12 cellular contexts compared by ENCODE assay signal in genomic region chr19:39307233-39307821, GRCh38. TPM values are rescaled to one million over a fixed set of nuclear protein-coding genes. Genes with fewer than 3 reads are reported as not detected.
A peak's percentile ranks its signal among the peaks of the same experiment; 100 is the strongest.
DNase-seq lines count a peak whose midpoint lies in the region; TF ChIP-seq lines count a peak whose summit lies in the region.
"Had no signal": no experiment of that assay in that cellular context is flagged by ENCODE, and none has a peak within 500 bp of the region (broad histone marks: within the 10 kb centered on the region; RNA-seq: fewer than 3 reads in every experiment).

No MANE protein-coding gene starts in this region.

- no peaks in the 10 kb centered on the region for H3K9me3 Mint-ChIP-seq in chondrocyte (ENCODE audit: low read depth)

- no peaks in the 10 kb centered on the region for H3K36me3 ChIP-seq in testis (ENCODE audit: low read depth, missing control alignments)
- H3K36me3 ChIP-seq: MG63 had no signal

- H3K4me1 ChIP-seq in testis = no peaks in the 10 kb centered on the region

- H3K4me3 Mint-ChIP-seq in chondrocyte (ENCODE audit: unreplicated experiment) = no peak overlapping the region
- H3K4me3 Mint-ChIP-seq: activated naive CD8-positive, alpha-beta T cell had no signal

- H3K4me3 ChIP-seq in testis = peak overlapping the region; percentile 31 to 55
- H3K4me3 ChIP-seq: GM12878, MG63 had no signal

- H3K9me3 ChIP-seq in testis = no peaks in the 10 kb centered on the region
- H3K9me3 ChIP-seq: MG63 had no signal

- TF ChIP-seq CTCF in chondrocyte (IDR thresholded peaks at IDR 0.05) = no peak
- no peak for TF ChIP-seq CTCF in testis (IDR thresholded peaks at IDR 0.05)

- 26 to 51% methylated on average over 18 to 55 of the region's 62 CpGs for WGBS in testis, 2 donors

- peak; percentile 72 for DNase-seq in DMS53 (lab: John Stamatoyannopoulos, UW)
- DNase-seq in DMS53 treated with DMSO at 0.1 percent for 48 hours (lab: John Stamatoyannopoulos, UW; ENCODE audit: unreplicated experiment) = no peak
- DNase-seq in chondrocyte (ENCODE audit: low spot score) = peak; percentile 73
- peak; percentile 78 for DNase-seq in left kidney (ENCODE audit: low read depth, low spot score)
- DNase-seq in testis = no peak
- no peak for DNase-seq in putamen (ENCODE audit: low spot score)
- no peak for DNase-seq in hypothalamus (lab: John Stamatoyannopoulos, UW)
- DNase-seq in NOMO-1 treated with DMSO at 0.1 percent for 48 hours (lab: John Stamatoyannopoulos, UW; ENCODE audit: unreplicated experiment) = no peak
- DNase-seq: MG63 had no signal

- H3K27ac Mint-ChIP-seq in chondrocyte (ENCODE audit: unreplicated experiment) = no peak overlapping the region
- H3K27ac Mint-ChIP-seq: activated naive CD8-positive, alpha-beta T cell had no signal

- peaks cover 16% of the 10 kb centered on the region for H3K4me1 Mint-ChIP-seq in chondrocyte (ENCODE audit: low read depth)

- peaks cover 2% of the 10 kb centered on the region for H3K36me3 Mint-ChIP-seq in chondrocyte (ENCODE audit: low read depth)

- no peak for TF ChIP-seq POLR2A in testis (IDR thresholded peaks at IDR 0.05)

- intact Hi-C loops in testis (cut with DNase I; ENCODE audit: low total_unique reads) = no loop called here

- H3K27me3 ChIP-seq in testis = no peaks in the 10 kb centered on the region

- no peak overlapping the region for H3K27ac ChIP-seq in testis

- peaks cover 47% of the 10 kb centered on the region for H3K27me3 Mint-ChIP-seq in chondrocyte (ENCODE audit: low read depth)
- H3K27me3 Mint-ChIP-seq: activated naive CD8-positive, alpha-beta T cell had no signal

RNA-seq across cellular contexts. Expression of gene IFNL1, which starts 11.1 kb away (rescaled TPM):
- not detected in 3 replicates for total RNA-seq in chondrocyte
- not detected for total RNA-seq in testis
- polyA plus RNA-seq in testis (ENCODE audit: insufficient read depth, low read depth, low replicate concordance) = not detected
- total RNA-seq: GM12878 had no signal
- polyA plus RNA-seq: GM12878, keratinocyte had no signal

RNA-seq across cellular contexts. Expression of gene LRFN1, which starts 13.3 kb away (rescaled TPM):
- total RNA-seq in chondrocyte (1.7 to 2.0 TPM (median 1.7 TPM) in 3 replicates), testis (1 to 10 TPM; 3.5 to 4.0 TPM)
- polyA plus RNA-seq in testis (ENCODE audit: insufficient read depth, low read depth, low replicate concordance) = 1.4 TPM

RNA-seq across cellular contexts. Expression of gene GMFG, which starts 28.5 kb away (rescaled TPM):
- total RNA-seq in chondrocyte (not detected in 3 replicates), testis (1 to 10 TPM; 2.4 to 3.7 TPM)
- polyA plus RNA-seq in testis (ENCODE audit: insufficient read depth, low read depth, low replicate concordance) = 19.5 TPM
- polyA plus RNA-seq: keratinocyte had no signal

RNA-seq across cellular contexts. Expression of gene SAMD4B, which starts 34.9 kb away (rescaled TPM):
- total RNA-seq in chondrocyte (77.3 to 82.9 TPM (median 81.1 TPM) in 3 replicates), testis (100 to 1,000 TPM; 228 to 276 TPM)
- polyA plus RNA-seq in testis (ENCODE audit: insufficient read depth, low read depth, low replicate concordance) = 159 TPM

RNA-seq across cellular contexts. Expression of gene IFNL2, which starts 39.1 kb away (rescaled TPM):
- total RNA-seq in chondrocyte = not detected in 3 replicates
- total RNA-seq in testis = under 1 TPM in 1 of 2 donors, not detected in 1; 0.43 TPM
- not detected for polyA plus RNA-seq in testis (ENCODE audit: insufficient read depth, low read depth, low replicate concordance)
- total RNA-seq: GM12878 had no signal
- polyA plus RNA-seq: keratinocyte had no signal

Comparison
In these comparisons a context has a peak if more than half of its experiments do, and no peak if none do; other contexts are left out.
1. DNase-seq: peak in DMS53 (single experiment), chondrocyte (single experiment) and left kidney (single experiment); none in DMS53 treated with DMSO at 0.1 percent for 48 hours (single experiment), testis (single experiment), putamen (single experiment), hypothalamus (0 of 51) and NOMO-1 treated with DMSO at 0.1 percent for 48 hours (single experiment).